Comparison of ENCODE assay signal across 1 cellular context in genomic region chr16:29315046-29315445, GRCh38.
TF ChIP-seq lines count a peak whose summit lies in the region.

No MANE protein-coding gene starts in this region.

TF ChIP-seq in H1, 55 proteins besides CTCF, POLR2A, EP300 and RAD21 (continued from another document):
- TF ChIP-seq, protein P1, sequence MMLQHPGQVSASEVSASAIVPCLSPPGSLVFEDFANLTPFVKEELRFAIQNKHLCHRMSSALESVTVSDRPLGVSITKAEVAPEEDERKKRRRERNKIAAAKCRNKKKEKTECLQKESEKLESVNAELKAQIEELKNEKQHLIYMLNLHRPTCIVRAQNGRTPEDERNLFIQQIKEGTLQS (IDR thresholded peaks at IDR 0.05; ENCODE audit: insufficient read depth, low read depth, low read length), result no peak
- TF ChIP-seq KDM1A (IDR thresholded peaks at IDR 0.05; ENCODE audit: borderline replicate concordance, low read length) (no peak), TCF12 (IDR thresholded peaks at IDR 0.05; ENCODE audit: low read depth, low read length) (no peak), POU5F1 (IDR thresholded peaks at IDR 0.05; ENCODE audit: low read depth, low read length) (no peak), TEAD4 (IDR thresholded peaks at IDR 0.05; ENCODE audit: low read depth, low read length) (no peak), KDM4A (IDR thresholded peaks at IDR 0.05; ENCODE audit: low read depth, low read length, severe bottlenecking) (no peak), TAF7 (optimal IDR thresholded peaks at IDR 0.05; ENCODE audit: borderline replicate concordance, low read depth, low read length) (no peak), SRF (IDR thresholded peaks at IDR 0.05; ENCODE audit: low read depth, low read length) (no peak), CHD2 (IDR thresholded peaks at IDR 0.05; ENCODE audit: low read length) (no peak), TBP (IDR thresholded peaks at IDR 0.05; ENCODE audit: low read depth, low read length) (no peak), MAX (IDR thresholded peaks at IDR 0.05) (no peak), BRCA1 (IDR thresholded peaks at IDR 0.05; ENCODE audit: low read depth, low read length) (no peak), CHD7 (IDR thresholded peaks at IDR 0.05; ENCODE audit: insufficient replicate concordance, low read length) (no peak)
